13 cellular contexts compared by ENCODE assay signal in genomic region chr6:167103041-167103816, GRCh38. TPM values are rescaled to one million over a fixed set of nuclear protein-coding genes. Genes with fewer than 3 reads are reported as not detected.
A peak's percentile ranks its signal among the peaks of the same experiment; 100 is the strongest.
DNase-seq lines count a peak whose midpoint lies in the region; ATAC-seq and TF ChIP-seq lines count a peak whose summit lies in the region.
"Had no signal": no experiment of that assay in that cellular context is flagged by ENCODE, and none has a peak within 500 bp of the region (broad histone marks: within the 10 kb centered on the region; RNA-seq: fewer than 3 reads in every experiment).

No MANE protein-coding gene starts in this region.

- no peaks in the 10 kb centered on the region for H3K36me3 ChIP-seq in smooth muscle cell (ENCODE audit: low read depth)

- H3K9ac ChIP-seq in smooth muscle cell (ENCODE audit: low read depth), result no peak overlapping the region

- ATAC-seq in GM18498 (IDR thresholded peaks at IDR 0.05; ENCODE audit: unreplicated experiment) (peak; percentile 97), GM19468 (IDR thresholded peaks at IDR 0.05; ENCODE audit: extremely low read depth, unreplicated experiment) (peak; percentile 93), HG03097 (IDR thresholded peaks at IDR 0.05; ENCODE audit: low FRiP score, unreplicated experiment) (peak; percentile 89)
- peak; percentile 55 for ATAC-seq in activated CD8-positive, alpha-beta T cell treated with anti-CD3 and anti-CD28 coated beads for 36 hours

- H4K20me1 ChIP-seq in smooth muscle cell (ENCODE audit: low read depth), result no peaks in the 10 kb centered on the region

- H3K4me1 ChIP-seq in smooth muscle cell (ENCODE audit: low read depth), result no peaks in the 10 kb centered on the region

- CTCF ChIA-PET in activated CD8-positive, alpha-beta T cell treated with anti-CD3 and anti-CD28 coated beads for 36 hours (lab: Charles Lee), result no interaction called here

- no peak overlapping the region for H3K4me3 ChIP-seq in smooth muscle cell

- peaks cover 30% of the 10 kb centered on the region for H3K4me1 Mint-ChIP-seq in activated CD8-positive, alpha-beta T cell treated with anti-CD3 and anti-CD28 coated beads for 36 hours (ENCODE audit: low read depth)

- no peaks in the 10 kb centered on the region for H3K27me3 Mint-ChIP-seq in activated CD8-positive, alpha-beta T cell treated with anti-CD3 and anti-CD28 coated beads for 36 hours

- H3K4me3 Mint-ChIP-seq in activated CD8-positive, alpha-beta T cell treated with anti-CD3 and anti-CD28 coated beads for 36 hours, result no peak overlapping the region

- POLR2A ChIA-PET in activated CD8-positive, alpha-beta T cell treated with anti-CD3 and anti-CD28 coated beads for 36 hours (lab: Charles Lee), result no interaction called here

- H3K27me3 ChIP-seq in smooth muscle cell (ENCODE audit: low read depth), result no peaks in the 10 kb centered on the region

- no peaks in the 10 kb centered on the region for H3K9me3 ChIP-seq in smooth muscle cell (replicated peaks; ENCODE audit: low read depth)

- no peak overlapping the region for H3K4me2 ChIP-seq in smooth muscle cell

- intact Hi-C loops in activated CD8-positive, alpha-beta T cell treated with anti-CD3 and anti-CD28 coated beads for 36 hours (cut with micrococcal nuclease), result no loop called here

- no peaks in the 10 kb centered on the region for H3K79me2 ChIP-seq in smooth muscle cell (ENCODE audit: low read depth)

- no peak overlapping the region for H3K27ac Mint-ChIP-seq in activated CD8-positive, alpha-beta T cell treated with anti-CD3 and anti-CD28 coated beads for 36 hours

- no peak overlapping the region for H2AFZ ChIP-seq in smooth muscle cell (ENCODE audit: low read depth)

- H3K36me3 Mint-ChIP-seq in activated CD8-positive, alpha-beta T cell treated with anti-CD3 and anti-CD28 coated beads for 36 hours (ENCODE audit: low read depth), result no peaks in the 10 kb centered on the region

- no peaks in the 10 kb centered on the region for H3F3A ChIP-seq in smooth muscle cell (ENCODE audit: low read depth)

- WGBS in smooth muscle cell (ENCODE audit: low lambda C conversion rate), result 92% methylated on average over 9 of the region's 9 CpGs

- H3K27ac ChIP-seq in smooth muscle cell (ENCODE audit: low read depth), result no peak overlapping the region
- H3K27ac ChIP-seq: RWPE1 had no signal

- H3K9me3 Mint-ChIP-seq in activated CD8-positive, alpha-beta T cell treated with anti-CD3 and anti-CD28 coated beads for 36 hours, result no peaks in the 10 kb centered on the region

- DNase-seq in activated CD8-positive, alpha-beta T cell treated with anti-CD3 and anti-CD28 coated beads for 36 hours, result no peak
- DNase-seq in stimulated activated CD4-positive, alpha-beta T cell treated with anti-CD3 and anti-CD28 coated beads, Interleukin-4, amount 100 ng/mL, for 24 hours, result no peak
- DNase-seq in nucleus accumbens (lab: John Stamatoyannopoulos, UW), result no peak
- DNase-seq in cerebellar nuclear complex (lab: John Stamatoyannopoulos, UW), result no peak
- DNase-seq in smooth muscle cell (lab: John Stamatoyannopoulos, UW; ENCODE audit: unreplicated experiment), result no peak
- DNase-seq: cortex of kidney, DND-41, kidney had no signal

- no peak for TF ChIP-seq CTCF in activated CD8-positive, alpha-beta T cell treated with anti-CD3 and anti-CD28 coated beads for 36 hours (IDR thresholded peaks at IDR 0.05)
- no peak for TF ChIP-seq CTCF in smooth muscle cell (IDR thresholded peaks at IDR 0.05; ENCODE audit: borderline replicate concordance, insufficient read depth, poor library complexity, severe bottlenecking)

RNA-seq across cellular contexts. Expression of gene CCR6, which starts 19.7 kb away (rescaled TPM):
- under 1 TPM in 1 of 2 experiments, not detected in 1; 0.23 TPM for total RNA-seq in activated CD8-positive, alpha-beta T cell treated with anti-CD3 and anti-CD28 coated beads for 36 hours
- total RNA-seq in smooth muscle cell, result not detected in 2 replicates
- 0.41 TPM in 1 of 2 replicates, not detected in the other for polyA plus RNA-seq in smooth muscle cell
- total RNA-seq: temporal lobe had no signal

RNA-seq across cellular contexts. Expression of gene GPR31, which starts 54.6 kb away (rescaled TPM):
- not detected for total RNA-seq in activated CD8-positive, alpha-beta T cell treated with anti-CD3 and anti-CD28 coated beads for 36 hours
- not detected in 2 replicates for total RNA-seq in smooth muscle cell
- not detected in 2 replicates for polyA plus RNA-seq in smooth muscle cell
- total RNA-seq: temporal lobe had no signal
